Comparison of ENCODE assay signal across 8 cellular contexts in genomic region chr17:1628856-1629646, GRCh38. TPM values are rescaled to one million over a fixed set of nuclear protein-coding genes. Genes with fewer than 3 reads are reported as not detected.
DNase-seq lines count a peak whose midpoint lies in the region; ATAC-seq and FAIRE-seq lines count a peak whose summit lies in the region.

No MANE protein-coding gene starts in this region.

- peak; percentile 53 for FAIRE-seq in RCC 7860 (lab: Jason Lieb, UNC)

- H3K4me1 ChIP-seq in naive thymus-derived CD4-positive, alpha-beta T cell (ENCODE audit: control insufficient read depth in 2 of 2, insufficient read depth in 2 of 2, low read length in 2 of 2) = peaks cover 5 to 20% of the 10 kb centered on the region in 2 donors

- peaks cover 0 to 2% (median 0%) of the 10 kb centered on the region in 11 donors for H3K9me3 Mint-ChIP-seq in naive thymus-derived CD4-positive, alpha-beta T cell
- no peaks in the 10 kb centered on the region for H3K9me3 Mint-ChIP-seq in stimulated activated effector memory CD8-positive, alpha-beta T cell treated with anti-CD3 and anti-CD28 coated beads, Interleukin-12 subunit alpha, Interleukin-12 subunit beta, amount 100 ng/mL, for 72 hours

- H3K27me3 Mint-ChIP-seq in naive thymus-derived CD4-positive, alpha-beta T cell = peaks cover 0 to 59% (median 0%) of the 10 kb centered on the region in 5 donors

- no peaks in the 10 kb centered on the region for H3K36me3 Mint-ChIP-seq in naive thymus-derived CD4-positive, alpha-beta T cell
- H3K36me3 Mint-ChIP-seq in stimulated activated effector memory CD8-positive, alpha-beta T cell treated with anti-CD3 and anti-CD28 coated beads, Interleukin-12 subunit alpha, Interleukin-12 subunit beta, amount 100 ng/mL, for 72 hours = peaks cover 14% of the 10 kb centered on the region

- H3K27ac Mint-ChIP-seq in naive thymus-derived CD4-positive, alpha-beta T cell = peak overlapping the region; percentile 73 to 95 (median 87)
- peak overlapping the region; percentile 90 for H3K27ac Mint-ChIP-seq in stimulated activated effector memory CD8-positive, alpha-beta T cell treated with anti-CD3 and anti-CD28 coated beads, Interleukin-12 subunit alpha, Interleukin-12 subunit beta, amount 100 ng/mL, for 72 hours

- CTCF ChIA-PET in naive thymus-derived CD4-positive, alpha-beta T cell (lab: Charles Lee) = interaction anchor here (0.8 to 1.7 kb wide), 9 partner anchors 17 to 295 kb away, joined by 3 to 17 read pairs (median 5); partner anchors contain the start of gene RILP

- intact Hi-C loops in naive thymus-derived CD4-positive, alpha-beta T cell (cut with micrococcal nuclease) = loop anchor here (1.0 to 2.0 kb wide), 10 partner anchors 14 to 264 kb away; partner anchors contain the start of genes INPP5K (in 2 of the 2), PITPNA (in 2 of the 2), RILP (in 2 of the 2) and CRK (in 1 of the 2)

- peak overlapping the region; percentile 92 to 96 (median 94) for H3K4me3 Mint-ChIP-seq in naive thymus-derived CD4-positive, alpha-beta T cell
- peak overlapping the region; percentile 93 for H3K4me3 Mint-ChIP-seq in stimulated activated effector memory CD8-positive, alpha-beta T cell treated with anti-CD3 and anti-CD28 coated beads, Interleukin-12 subunit alpha, Interleukin-12 subunit beta, amount 100 ng/mL, for 72 hours

- ATAC-seq in GM21737 (IDR thresholded peaks at IDR 0.05; ENCODE audit: unreplicated experiment) = peak; percentile 47
- peak; percentile 84 for ATAC-seq in naive thymus-derived CD4-positive, alpha-beta T cell
- ATAC-seq in stimulated activated effector memory CD8-positive, alpha-beta T cell treated with anti-CD3 and anti-CD28 coated beads, Interleukin-12 subunit alpha, Interleukin-12 subunit beta, amount 100 ng/mL, for 72 hours = peak; percentile 88

- POLR2A ChIA-PET in naive thymus-derived CD4-positive, alpha-beta T cell (lab: Charles Lee) = interaction anchor here (0.6 to 3.9 kb wide), 11 partner anchors 14 to 585 kb away, joined by 3 to 27 read pairs (median 7); partner anchors contain the start of genes INPP5K, PITPNA, PRPF8 and RILP

- peak; percentile 71 for DNase-seq in DMS53 treated with DMSO at 0.1 percent for 48 hours (lab: John Stamatoyannopoulos, UW; ENCODE audit: unreplicated experiment)
- DNase-seq in LHCN-M2 (ENCODE audit: low read depth) = peak; percentile 91
- DNase-seq in RCC 7860 (ENCODE audit: low spot score) = peak; percentile 76
- peak; percentile 81 for DNase-seq in activated T-helper 1 cell treated with anti-CD3 and anti-CD28 coated beads, Interleukin-2, amount 50 U/mL, for 16 hours (ENCODE audit: low read depth in 1 of 2, low spot score in 1 of 2)
- DNase-seq in fibroblast of gingiva (ENCODE audit: low read depth) = peak; percentile 93
- peak; percentile 69 to 89 (median 84) for DNase-seq in naive thymus-derived CD4-positive, alpha-beta T cell
- DNase-seq in stimulated activated effector memory CD8-positive, alpha-beta T cell treated with anti-CD3 and anti-CD28 coated beads, Interleukin-12 subunit alpha, Interleukin-12 subunit beta, amount 100 ng/mL, for 72 hours (ENCODE audit: low spot score in 2 of 2) = peak; percentile 71 to 90

- H3K36me3 ChIP-seq in naive thymus-derived CD4-positive, alpha-beta T cell (ENCODE audit: control insufficient read depth in 2 of 3, insufficient read depth in 3 of 3, low read length in 3 of 3) = no peaks in the 10 kb centered on the region

- H3K27ac ChIP-seq in naive thymus-derived CD4-positive, alpha-beta T cell (ENCODE audit: low read depth, low read length) = peak overlapping the region; percentile 74

- peaks cover 17 to 26% (median 22%) of the 10 kb centered on the region in 7 donors for H3K4me1 Mint-ChIP-seq in naive thymus-derived CD4-positive, alpha-beta T cell
- peaks cover 37% of the 10 kb centered on the region for H3K4me1 Mint-ChIP-seq in stimulated activated effector memory CD8-positive, alpha-beta T cell treated with anti-CD3 and anti-CD28 coated beads, Interleukin-12 subunit alpha, Interleukin-12 subunit beta, amount 100 ng/mL, for 72 hours

- H3K9me3 ChIP-seq in naive thymus-derived CD4-positive, alpha-beta T cell (ENCODE audit: control insufficient read depth in 2 of 3, low read length in 3 of 3) = no peaks in the 10 kb centered on the region

- no peaks in the 10 kb centered on the region for H3K27me3 ChIP-seq in naive thymus-derived CD4-positive, alpha-beta T cell (ENCODE audit: control insufficient read depth in 2 of 2, insufficient read depth in 2 of 2, low read length in 2 of 2)

- H3K4me3 ChIP-seq in naive thymus-derived CD4-positive, alpha-beta T cell (ENCODE audit: low read length) = peak overlapping the region; percentile 83

RNA-seq across cellular contexts. Expression of gene SLC43A2, which starts 0.4 kb away (rescaled TPM):
- total RNA-seq in LHCN-M2 (2014; rRNA removed) = 1.9 and 3.7 TPM in 2 replicates
- 3.5 TPM for polyA plus RNA-seq in LHCN-M2 (2012)
- total RNA-seq in naive thymus-derived CD4-positive, alpha-beta T cell = 100 to 1,000 TPM in 1 of 5 experiments, 10 to 100 TPM in 1, 1 to 10 TPM in 2, under 1 TPM in 1; 0.44 to 112 (median 9.2) TPM
- 1 to 10 TPM; 3.5 to 3.7 TPM for polyA plus RNA-seq in naive thymus-derived CD4-positive, alpha-beta T cell

RNA-seq across cellular contexts. Expression of gene SCARF1, which starts 16.5 kb away (rescaled TPM):
- 0.11 TPM in 1 of 2 replicates, not detected in the other for total RNA-seq in LHCN-M2 (2014; rRNA removed)
- 0.04 TPM for polyA plus RNA-seq in LHCN-M2 (2012)
- 1 to 10 TPM; 1.2 to 9.0 (median 2.3) TPM for total RNA-seq in naive thymus-derived CD4-positive, alpha-beta T cell
- under 1 TPM in 1 of 2 donors, not detected in 1; 0.06 TPM for polyA plus RNA-seq in naive thymus-derived CD4-positive, alpha-beta T cell

RNA-seq across cellular contexts. Expression of gene RILP, which starts 20.6 kb away (rescaled TPM):
- total RNA-seq in LHCN-M2 (2014; rRNA removed) = 4.2 and 9.8 TPM in 2 replicates
- 6.1 TPM for polyA plus RNA-seq in LHCN-M2 (2012)
- total RNA-seq in naive thymus-derived CD4-positive, alpha-beta T cell = 1 to 10 TPM; 2.1 to 8.7 (median 3.0) TPM
- polyA plus RNA-seq in naive thymus-derived CD4-positive, alpha-beta T cell = 1 to 10 TPM; 2.4 to 3.4 TPM

RNA-seq across cellular contexts. Expression of gene PRPF8, which starts 55.6 kb away (rescaled TPM):
- 82.9 and 108 TPM in 2 replicates for total RNA-seq in LHCN-M2 (2014; rRNA removed)
- 163 TPM for polyA plus RNA-seq in LHCN-M2 (2012)
- total RNA-seq in naive thymus-derived CD4-positive, alpha-beta T cell = 100 to 1,000 TPM; 388 to 554 (median 460) TPM
- polyA plus RNA-seq in naive thymus-derived CD4-positive, alpha-beta T cell = 100 to 1,000 TPM; 167 to 272 TPM

Comparison
In these comparisons a context has a peak if more than half of its experiments do, and no peak if none do; other contexts are left out.
1. Peak in every context shown above with its lines: DNase-seq, ATAC-seq, H3K4me3 ChIP-seq and H3K27ac ChIP-seq.